Comparison of ENCODE assay signal across 8 cellular contexts in genomic region chr12:55728932-55729591, GRCh38. TPM values are rescaled to one million over a fixed set of nuclear protein-coding genes. Genes with fewer than 3 reads are reported as not detected.
DNase-seq lines count a peak whose midpoint lies in the region; ATAC-seq, FAIRE-seq and TF ChIP-seq lines count a peak whose summit lies in the region.

Gene CD63, minus strand, starts transcription at chr12:55729009. Its CDS starts 668 bp downstream, at chr12:55728341.

- intact Hi-C loops in Right ventricle myocardium inferior (cut with DNase I): no loop called here
- intact Hi-C loops in pancreas (cut with DNase I): no loop called here
- intact Hi-C loops in transverse colon (cut with DNase I; ENCODE audit: low total_unique reads): no loop called here

- H3K27ac ChIP-seq in pancreas (peak within 1 kb of the TSS; percentile 89 to 99 (median 97)), transverse colon (peak within 1 kb of the TSS; percentile 96 to 99 (median 98))

- peaks cover 4 to 14% (median 6%) of the 10 kb centered on the region in 3 donors for H3K36me3 ChIP-seq in pancreas
- H3K36me3 ChIP-seq in transverse colon: no peaks in the 10 kb centered on the region

- H3K27ac Mint-ChIP-seq in IgD-negative memory B cell: peak within 1 kb of the TSS; percentile 87 to 93 (median 90)

- no peaks in the 10 kb centered on the region for H3K27me3 Mint-ChIP-seq in IgD-negative memory B cell

- TF ChIP-seq POLR2A in transverse colon (IDR thresholded peaks at IDR 0.05): peak; percentile 81

- peak; percentile 56 for TF ChIP-seq EP300 in transverse colon (IDR thresholded peaks at IDR 0.05; ENCODE audit: low read depth)

- H3K4me3 Mint-ChIP-seq in IgD-negative memory B cell: peak within 1 kb of the TSS; percentile 89 to 97 (median 93)

- WGBS in pancreas, 2 donors: 0% methylated on average over 36 to 54 of the region's 54 CpGs
- WGBS in transverse colon (ENCODE audit: low coverage in 1 of 2), 2 donors: 0% methylated on average over 26 of the region's 54 CpGs; no CpG with 5 or more reads in 1 of the 2 donors

- ATAC-seq in GM21529 (IDR thresholded peaks at IDR 0.05; ENCODE audit: unreplicated experiment): peak; percentile 59
- peak; percentile 63 for ATAC-seq in SK-N-SH treated with all-trans-retinoic acid at 6 μM for 48 hours
- ATAC-seq in Right ventricle myocardium inferior: peak; percentile 90
- ATAC-seq in pancreas: peak; percentile 77 to 87 (median 84)

- TF ChIP-seq CTCF in pancreas (IDR thresholded peaks at IDR 0.05): no peak
- TF ChIP-seq CTCF in transverse colon (IDR thresholded peaks at IDR 0.05): peak in 1 of 5 experiments; percentile 23

- H3K27me3 ChIP-seq in pancreas: no peaks in the 10 kb centered on the region
- no peaks in the 10 kb centered on the region for H3K27me3 ChIP-seq in transverse colon

- peaks cover 27 to 32% (median 30%) of the 10 kb centered on the region in 3 donors for H3K4me1 Mint-ChIP-seq in IgD-negative memory B cell

- FAIRE-seq in pancreas (lab: Jason Lieb, UNC): no peak

- DNase-seq in ELR (ENCODE audit: low read depth) (peak; percentile 91), Right ventricle myocardium inferior (ENCODE audit: missing footprints) (peak; percentile 96), pancreas (peak; percentile 87 to 96 (median 92)), transverse colon (peak; percentile 91)
- DNase-seq in activated naive CD8-positive, alpha-beta T cell treated with anti-CD3 and anti-CD28 coated beads, Interleukin-2, amount 50 U/mL, for 16 hours (ENCODE audit: low read depth, low spot score): peak; percentile 47

- H3K9me3 ChIP-seq in pancreas (no peaks in the 10 kb centered on the region), transverse colon (no peaks in the 10 kb centered on the region)

- H3K4me3 ChIP-seq in pancreas: peak within 1 kb of the TSS; percentile 57 to 87 (median 70)
- peak within 1 kb of the TSS; percentile 87 to 99 (median 92) for H3K4me3 ChIP-seq in transverse colon

- H3K4me1 ChIP-seq in pancreas (peaks cover 9 to 37% (median 9%) of the 10 kb centered on the region in 3 donors), transverse colon (peaks cover 24 to 58% (median 39%) of the 10 kb centered on the region in 4 donors)

- no peaks in the 10 kb centered on the region for H3K9me3 Mint-ChIP-seq in IgD-negative memory B cell

- in situ Hi-C loops in transverse colon (cut with MboI; ENCODE audit: low pct_ligation_motif_present in 1 of 4, low pct_unique_long_range_greater_than_20kb in 1 of 4, low sequenced_read_pairs in 3 of 4): loop anchor here in 1 of 4 donors (10.0 kb wide), 1 partner anchor 386 kb away; the partner anchor contains the start of genes RPL41 and ZC3H10

- no peaks in the 10 kb centered on the region for H3K36me3 Mint-ChIP-seq in IgD-negative memory B cell

TF ChIP-seq in SK-N-SH treated with all-trans-retinoic acid at 6 μM for 48 hours, 23 proteins besides CTCF, POLR2A, EP300 and RAD21:
- TF ChIP-seq PATZ1 (CRISPR knock-in tag; IDR thresholded peaks at IDR 0.05; ENCODE audit: borderline replicate concordance) (peak; percentile 99), GLIS3 (CRISPR knock-in tag; IDR thresholded peaks at IDR 0.05) (no peak)
TF ChIP-seq in SK-N-SH treated with all-trans-retinoic acid at 6 μM for 48 hours: peak in this region for 1.

RNA-seq across cellular contexts. Expression of gene CD63, which starts in this region (rescaled TPM):
- polyA plus RNA-seq in IgD-negative memory B cell: 171 TPM
- total RNA-seq in Right ventricle myocardium inferior: 790 TPM
- 100 to 1,000 TPM; 433 to 636 (median 525) TPM for total RNA-seq in pancreas
- 100 to 1,000 TPM; 625 to 717 TPM for polyA plus RNA-seq in pancreas
- total RNA-seq in transverse colon: 100 to 1,000 TPM; 427 to 723 (median 581) TPM

Comparison
In these comparisons a context has a peak if more than half of its experiments do, and no peak if none do; other contexts are left out.
1. Peak in every context shown above with its lines: DNase-seq, ATAC-seq, H3K4me3 ChIP-seq and H3K27ac ChIP-seq.